Comparison of ENCODE assay signal across 21 cellular contexts in genomic region chr6:109961666-109962065, GRCh38. TPM values are rescaled to one million over a fixed set of nuclear protein-coding genes. Genes with fewer than 3 reads are reported as not detected.
DNase-seq lines count a peak whose midpoint lies in the region; ATAC-seq and TF ChIP-seq lines count a peak whose summit lies in the region.
"Had no signal": no experiment of that assay in that cellular context is flagged by ENCODE, and none has a peak within 500 bp of the region (broad histone marks: within the 10 kb centered on the region; RNA-seq: fewer than 3 reads in every experiment).

No MANE protein-coding gene starts in this region.

- ATAC-seq in lower lobe of right lung: no peak

- H3K4me1 ChIP-seq in mammary epithelial cell (ENCODE audit: insufficient read depth, low read length) (peaks cover 18% of the 10 kb centered on the region), smooth muscle cell (ENCODE audit: low read depth) (no peaks in the 10 kb centered on the region), lower lobe of right lung (no peaks in the 10 kb centered on the region)
- H3K4me1 ChIP-seq: tibial artery had no signal

- H2AFZ ChIP-seq in mammary epithelial cell (ENCODE audit: low read depth, low read length): no peak overlapping the region
- H2AFZ ChIP-seq in smooth muscle cell (ENCODE audit: low read depth): no peak overlapping the region

- CTCF ChIA-PET in mammary epithelial cell (lab: Charles Lee; ENCODE audit: low non-redundant PET): no interaction called here

- in situ Hi-C loops in mammary epithelial cell (cut with MboI; ENCODE audit: low sequenced_read_pairs in 2 of 2): no loop called here

- H3K4me2 ChIP-seq in mammary epithelial cell (ENCODE audit: insufficient read depth, low read depth, low read length): no peak overlapping the region
- H3K4me2 ChIP-seq in smooth muscle cell: peak overlapping the region; percentile 16

- 65% methylated on average over 5 of the region's 5 CpGs for WGBS in mammary epithelial cell (ENCODE audit: low coverage, missing lambda C conversion rate)
- WGBS in smooth muscle cell (ENCODE audit: low lambda C conversion rate): 23% methylated on average over 5 of the region's 5 CpGs

- no peak overlapping the region for H3K27ac ChIP-seq in mammary epithelial cell (ENCODE audit: insufficient read depth, low read depth, low read length)
- peak overlapping the region; percentile 25 for H3K27ac ChIP-seq in smooth muscle cell (ENCODE audit: low read depth)
- H3K27ac ChIP-seq in lower lobe of right lung: no peak overlapping the region
- H3K27ac ChIP-seq: 22Rv1, coronary artery, SJSA1, tibial artery had no signal

- H3K36me3 ChIP-seq in mammary epithelial cell (ENCODE audit: insufficient read depth, low read length): no peaks in the 10 kb centered on the region
- H3K36me3 ChIP-seq in smooth muscle cell (ENCODE audit: low read depth): no peaks in the 10 kb centered on the region
- H3K36me3 ChIP-seq in lower lobe of right lung: no peaks in the 10 kb centered on the region
- H3K36me3 ChIP-seq: SJSA1, tibial artery had no signal

- no peak overlapping the region for H3K9ac ChIP-seq in mammary epithelial cell (ENCODE audit: insufficient read depth, low read length)
- H3K9ac ChIP-seq in smooth muscle cell (ENCODE audit: low read depth): no peak overlapping the region

- H3K27me3 ChIP-seq in mammary epithelial cell (ENCODE audit: insufficient read depth, low read length) (no peaks in the 10 kb centered on the region), smooth muscle cell (ENCODE audit: low read depth) (no peaks in the 10 kb centered on the region), lower lobe of right lung (ENCODE audit: low read depth) (no peaks in the 10 kb centered on the region)
- H3K27me3 ChIP-seq: SJSA1 had no signal

- H3K4me3 ChIP-seq in mammary epithelial cell (replicated peaks in 1 of 3; ENCODE audit: insufficient read depth in 1 of 3, low read depth in 2 of 3, low read length in 3 of 3): no peak overlapping the region
- H3K4me3 ChIP-seq in smooth muscle cell: no peak overlapping the region
- no peak overlapping the region for H3K4me3 ChIP-seq in lower lobe of right lung
- H3K4me3 ChIP-seq: coronary artery, SJSA1, tibial artery had no signal

- dilution Hi-C loops in mammary epithelial cell (cut with HindIII; ENCODE audit: low sequenced_read_pairs): no loop called here

- no TSS peak for BruUV-seq in mammary epithelial cell (replicated peaks; lab: Mats Ljungman, UMichigan)

- H3K9me3 ChIP-seq in mammary epithelial cell (replicated peaks; ENCODE audit: insufficient read depth, low read length): no peaks in the 10 kb centered on the region
- no peaks in the 10 kb centered on the region for H3K9me3 ChIP-seq in smooth muscle cell (replicated peaks; ENCODE audit: low read depth)
- H3K9me3 ChIP-seq in lower lobe of right lung: no peaks in the 10 kb centered on the region
- H3K9me3 ChIP-seq: SJSA1, tibial artery had no signal

- intact Hi-C loops in mammary epithelial cell (cut with micrococcal nuclease) (no loop called here), lower lobe of right lung (cut with DNase I) (no loop called here)

- peaks cover 7% of the 10 kb centered on the region for H3F3A ChIP-seq in smooth muscle cell (ENCODE audit: low read depth)

- no peaks in the 10 kb centered on the region for H3K79me2 ChIP-seq in mammary epithelial cell (ENCODE audit: insufficient read depth, low read length)
- H3K79me2 ChIP-seq in smooth muscle cell (ENCODE audit: low read depth): no peaks in the 10 kb centered on the region

- TF ChIP-seq CTCF in mammary epithelial cell (conservative IDR thresholded peaks at IDR 0.05 in 1 of 2, IDR thresholded peaks at IDR 0.05 in 1 of 2; ENCODE audit: extremely low read depth in 1 of 2, insufficient read depth in 1 of 2, low read depth in 1 of 2, low read length in 2 of 2): no peak
- TF ChIP-seq CTCF in smooth muscle cell (IDR thresholded peaks at IDR 0.05; ENCODE audit: borderline replicate concordance, insufficient read depth, poor library complexity, severe bottlenecking): no peak
- TF ChIP-seq CTCF in lower lobe of right lung (IDR thresholded peaks at IDR 0.05): no peak

- H4K20me1 ChIP-seq in mammary epithelial cell (ENCODE audit: insufficient read depth, low read length) (no peaks in the 10 kb centered on the region), smooth muscle cell (ENCODE audit: low read depth) (no peaks in the 10 kb centered on the region)

- DNase-seq in DMS53 (lab: John Stamatoyannopoulos, UW) (peak; percentile 13), DMS53 treated with DMSO at 0.1 percent for 48 hours (lab: John Stamatoyannopoulos, UW; ENCODE audit: unreplicated experiment) (no peak), LHCN-M2 (ENCODE audit: low read depth) (peak; percentile 3), mammary epithelial cell (peak; percentile 62), smooth muscle cell (lab: John Stamatoyannopoulos, UW; ENCODE audit: unreplicated experiment) (no peak), lower lobe of right lung (no peak), retina (no peak)
- no peak for DNase-seq in stimulated activated CD4-positive, alpha-beta T cell treated with anti-CD3 and anti-CD28 coated beads, Interleukin-2, amount 100 ng/mL, for 48 hours
- DNase-seq: anterior cingulate cortex; CD8-positive, alpha-beta memory T cell; H9; NCI-H1105; NCI-H2171 treated with DMSO at 0.1 percent for 48 hours; stimulated activated CD4-positive, alpha-beta T cell treated with anti-CD3 and anti-CD28 coated beads, Interleukin-4, amount 100 ng/mL, for 4 hours; tibial artery had no signal

RNA-seq across cellular contexts. Expression of gene GPR6, which starts 16.4 kb away (rescaled TPM):
- not detected in 2 replicates for total RNA-seq in LHCN-M2 (2014; rRNA removed)
- not detected for polyA plus RNA-seq in LHCN-M2 (2012)
- not detected for total RNA-seq in mammary epithelial cell
- not detected for polyA plus RNA-seq in mammary epithelial cell
- polyA minus RNA-seq in mammary epithelial cell: not detected
- not detected in 2 replicates for total RNA-seq in smooth muscle cell
- polyA plus RNA-seq in smooth muscle cell: not detected in 2 replicates
- not detected for total RNA-seq in lower lobe of right lung
- total RNA-seq: activated T-helper 1 cell treated with anti-CD3 and anti-CD28 coated beads, Interleukin-12 subunit alpha, Interleukin-12 subunit beta, Interleukin-2, Interleukin-4 antibody, amounts not matched to agents 30 ng/mL and 10 ng/mL and 1 ng/mL, durations not matched to agents 14 hours and 24 hours and 36 hours; CD8-positive, alpha-beta memory T cell; epithelial cell of proximal tubule; SJSA1 had no signal
- polyA plus RNA-seq: CD8-positive, alpha-beta memory T cell; IgD-negative memory B cell had no signal

Comparison
In these comparisons a context has a peak if more than half of its experiments do, and no peak if none do; other contexts are left out.
1. DNase-seq: peak in DMS53 (single experiment), LHCN-M2 (single experiment) and mammary epithelial cell (single experiment); none in DMS53 treated with DMSO at 0.1 percent for 48 hours (single experiment), smooth muscle cell (single experiment), lower lobe of right lung (single experiment), stimulated activated CD4-positive, alpha-beta T cell treated with anti-CD3 and anti-CD28 coated beads, Interleukin-2, amount 100 ng/mL, for 48 hours (0 of 2) and retina (single experiment).